In genomic region chr11:102186836-102187235, GRCh38 we compare ENCODE assay signal across 21 cellular contexts.
DNase-seq lines count a peak whose midpoint lies in the region; ATAC-seq and TF ChIP-seq lines count a peak whose summit lies in the region.
"Had no signal": no experiment of that assay in that cellular context is flagged by ENCODE, and none has a peak within 500 bp of the region (broad histone marks: within the 10 kb centered on the region; RNA-seq: fewer than 3 reads in every experiment).

No MANE protein-coding gene starts in this region.

- no peaks in the 10 kb centered on the region for H4K20me1 ChIP-seq in hepatocyte (ENCODE audit: insufficient read depth, poor library complexity, severe bottlenecking)

- TF ChIP-seq CTCF in hepatocyte (IDR thresholded peaks at IDR 0.05; ENCODE audit: poor library complexity): no peak

- ATAC-seq in SK-N-SH treated with all-trans-retinoic acid at 6 μM for 48 hours: peak; percentile 56
- ATAC-seq: HCT116, PC-3 had no signal

- H3K9me2 ChIP-seq in hepatocyte (replicated peaks; ENCODE audit: insufficient read depth): no peaks in the 10 kb centered on the region

- peaks cover 58% of the 10 kb centered on the region for H3K79me2 ChIP-seq in hepatocyte

- WGBS in hepatocyte (ENCODE audit: low lambda C conversion rate, missing lambda C conversion rate): 8% methylated on average over 5 of the region's 5 CpGs

- DNase-seq in EH (ENCODE audit: low read depth) (peak; percentile 56), hepatocyte (ENCODE audit: low spot score) (no peak), retina (peak; percentile 51), substantia nigra (lab: John Stamatoyannopoulos, UW) (no peak), DMS114 treated with DMSO at 0.1 percent for 48 hours (lab: John Stamatoyannopoulos, UW; ENCODE audit: unreplicated experiment) (no peak), NCI-H1694 treated with DMSO at 0.1 percent for 48 hours (lab: John Stamatoyannopoulos, UW) (no peak), globus pallidus (ENCODE audit: low spot score) (no peak)
- DNase-seq: activated CD8-positive, alpha-beta memory T cell treated with anti-CD3 and anti-CD28 coated beads, Interleukin-2, amount 50 U/mL, for 4 hours; activated naive CD4-positive, alpha-beta T cell treated with anti-CD3 and anti-CD28 coated beads, Interleukin-2, amount 50 U/mL, for 16 hours; AML-193; DMS153; Kasumi-1; left ventricle myocardium inferior; NCI-H146; NCI-H524; PC-3; small intestine had no signal

- peak overlapping the region; percentile 66 for H3K4me2 ChIP-seq in hepatocyte

- no peak overlapping the region for H3K4me3 ChIP-seq in hepatocyte
- H3K4me3 ChIP-seq: left ventricle myocardium inferior had no signal

- no peaks in the 10 kb centered on the region for H3K9me3 ChIP-seq in hepatocyte (ENCODE audit: low read depth)
- H3K9me3 ChIP-seq: left ventricle myocardium inferior, neutrophil had no signal

- no peaks in the 10 kb centered on the region for H3K36me3 ChIP-seq in hepatocyte (replicated peaks; ENCODE audit: insufficient read depth, low read depth)
- H3K36me3 ChIP-seq: neutrophil had no signal

- no peaks in the 10 kb centered on the region for H3K27me3 ChIP-seq in hepatocyte

- H3K27ac ChIP-seq in hepatocyte (peak overlapping the region; percentile 67), substantia nigra (ENCODE audit: low read depth, low read length, poor library complexity, severe bottlenecking) (no peak overlapping the region)
- H3K27ac ChIP-seq: epithelial cell of prostate, neutrophil had no signal

- H2AFZ ChIP-seq in hepatocyte: no peak overlapping the region

- H3K4me1 ChIP-seq in hepatocyte (ENCODE audit: insufficient read depth): peaks cover 56% of the 10 kb centered on the region

TF ChIP-seq in SK-N-SH treated with all-trans-retinoic acid at 6 μM for 48 hours, 23 proteins besides CTCF, POLR2A, EP300 and RAD21:
- no peak for TF ChIP-seq ESRRG (CRISPR knock-in tag; IDR thresholded peaks at IDR 0.05)
- TF ChIP-seq TOX (CRISPR knock-in tag; IDR thresholded peaks at IDR 0.05; ENCODE audit: borderline replicate concordance): no peak
- no peak for TF ChIP-seq CSRNP3 (CRISPR knock-in tag; IDR thresholded peaks at IDR 0.05)
- no peak for TF ChIP-seq ZFP30 (CRISPR knock-in tag; IDR thresholded peaks at IDR 0.05)
- TF ChIP-seq SNAI2 (CRISPR knock-in tag; IDR thresholded peaks at IDR 0.05): no peak
- no peak for TF ChIP-seq ZNF8 (CRISPR knock-in tag; IDR thresholded peaks at IDR 0.05)
- no peak for TF ChIP-seq CREB5 (CRISPR knock-in tag; IDR thresholded peaks at IDR 0.05; ENCODE audit: low read depth)
- TF ChIP-seq GLIS3 (CRISPR knock-in tag; IDR thresholded peaks at IDR 0.05): no peak
- TF ChIP-seq CSDC2 (CRISPR knock-in tag; IDR thresholded peaks at IDR 0.05): no peak
- no peak for TF ChIP-seq ARNTL (CRISPR knock-in tag; IDR thresholded peaks at IDR 0.05; ENCODE audit: borderline replicate concordance, low read depth)
- no peak for TF ChIP-seq ZNF70 (CRISPR knock-in tag; IDR thresholded peaks at IDR 0.05)
- TF ChIP-seq OSR1 (CRISPR knock-in tag; IDR thresholded peaks at IDR 0.05): no peak
- TF ChIP-seq PPARA (CRISPR knock-in tag; IDR thresholded peaks at IDR 0.05; ENCODE audit: borderline replicate concordance): no peak
- TF ChIP-seq ZC3H10 (CRISPR knock-in tag; IDR thresholded peaks at IDR 0.05): no peak
- TF ChIP-seq PATZ1 (CRISPR knock-in tag; IDR thresholded peaks at IDR 0.05; ENCODE audit: borderline replicate concordance): no peak
- TF ChIP-seq RARB (CRISPR knock-in tag; IDR thresholded peaks at IDR 0.05): no peak
- no peak for TF ChIP-seq TSHZ2 (CRISPR knock-in tag; IDR thresholded peaks at IDR 0.05)
- no peak for TF ChIP-seq ZNF565 (CRISPR knock-in tag; conservative IDR thresholded peaks at IDR 0.05; ENCODE audit: low read depth)
- no peak for TF ChIP-seq ZFP3 (CRISPR knock-in tag; IDR thresholded peaks at IDR 0.05)

Comparison
In these comparisons a context has a peak if more than half of its experiments do, and no peak if none do; other contexts are left out.
1. DNase-seq: peak in EH (single experiment) and retina (single experiment); none in hepatocyte (single experiment), substantia nigra (0 of 49), DMS114 treated with DMSO at 0.1 percent for 48 hours (single experiment), NCI-H1694 treated with DMSO at 0.1 percent for 48 hours (single experiment) and globus pallidus (single experiment).